ENCODE assay signal across 6 cellular contexts in genomic region chr6:3183071-3183470, GRCh38.
"Had no signal": no experiment of that assay in that cellular context is flagged by ENCODE, and none has a peak within 500 bp of the region (broad histone marks: within the 10 kb centered on the region; RNA-seq: fewer than 3 reads in every experiment).

No MANE protein-coding gene starts in this region.

- H3K4me3 ChIP-seq: GM23248, HAP-1 had no signal

- H3K4me1 ChIP-seq: HAP-1 had no signal

- DNase-seq: GM23248, GOT3, H7, IMR-90 had no signal

- FAIRE-seq: HTR-8/SVneo had no signal

- H2AFZ ChIP-seq: GM23248 had no signal

- H3K9ac ChIP-seq: GM23248 had no signal

- H3K36me3 ChIP-seq: HAP-1 had no signal

- H3K27ac ChIP-seq: GM23248 had no signal
